Comparison of ENCODE assay signal across 1 cellular context in genomic region chr17:81179220-81179619, GRCh38.
TF ChIP-seq lines count a peak whose summit lies in the region.

No MANE protein-coding gene starts in this region.

TF ChIP-seq in K562, 482 proteins besides CTCF, POLR2A, EP300 and RAD21:
- TF ChIP-seq CTCFL (IDR thresholded peaks at IDR 0.05; ENCODE audit: borderline replicate concordance, insufficient read depth, low read depth, low read length, poor library complexity, severe bottlenecking) (peak; percentile 4), SMAD4 (CRISPR knock-in tag; conservative IDR thresholded peaks at IDR 0.05) (no peak), POLR2AphosphoS5 (IDR thresholded peaks at IDR 0.05; ENCODE audit: control insufficient read depth, insufficient read depth, low read depth, low read length) (no peak), FIP1L1 (IDR thresholded peaks at IDR 0.05; ENCODE audit: low read depth, low read length, poor library complexity, severe bottlenecking) (no peak), BHLHE40 (IDR thresholded peaks at IDR 0.05; ENCODE audit: low read length) (peak; percentile 11; the same call in 1 of the 2 replicates), CAMTA2 (CRISPR knock-in tag; conservative IDR thresholded peaks at IDR 0.05) (no peak), ZSCAN32 (CRISPR knock-in tag; IDR thresholded peaks at IDR 0.05) (no peak)
